In the genomic region with DNA sequence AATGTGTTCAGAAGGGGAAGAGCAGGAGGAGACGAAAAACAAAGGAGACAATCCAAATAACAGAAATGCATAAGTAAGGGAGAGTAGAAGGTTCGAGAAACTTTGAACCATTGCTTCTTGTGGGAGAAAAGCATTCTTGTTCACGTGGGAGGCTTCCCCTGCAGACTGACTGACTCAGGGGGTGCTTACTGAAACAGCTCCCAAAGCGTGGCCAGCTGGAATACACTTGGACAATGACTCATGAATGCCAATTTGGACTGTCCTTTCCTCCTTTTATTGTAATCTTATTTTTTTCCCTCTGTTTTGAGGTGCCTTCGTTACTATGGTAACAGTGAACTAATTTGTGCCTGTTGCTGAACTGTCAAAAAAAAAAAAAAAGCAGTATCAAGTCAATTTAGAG, we compare ENCODE assay signal across 13 cellular contexts.
DNase-seq lines count a peak whose midpoint lies in the region; ATAC-seq, FAIRE-seq and TF ChIP-seq lines count a peak whose summit lies in the region.
"Had no signal": no experiment of that assay in that cellular context is flagged by ENCODE, and none has a peak within 500 bp of the region (broad histone marks: within the 10 kb centered on the region; RNA-seq: fewer than 3 reads in every experiment).

No MANE protein-coding gene starts in this region.

- H3K4me1 ChIP-seq in lung (ENCODE audit: control insufficient read depth in 2 of 2, insufficient read depth in 2 of 2, low read length in 2 of 2) (peaks cover 0 to 5% of the 10 kb centered on the region in 2 donors), spleen (peaks cover 0 to 10% (median 8%) of the 10 kb centered on the region in 6 donors)

- H3K27ac ChIP-seq in lung (ENCODE audit: low read depth in 1 of 2, low read length in 1 of 2), result no peak overlapping the region
- H3K27ac ChIP-seq in spleen, result no peak overlapping the region

- H3K4me3 ChIP-seq in MG63, result no peak overlapping the region
- no peak overlapping the region for H3K4me3 ChIP-seq in bronchial epithelial cell (ENCODE audit: low read depth, low read length)
- H3K4me3 ChIP-seq in lung, result no peak overlapping the region
- no peak overlapping the region for H3K4me3 ChIP-seq in spleen

- H3K27ac Mint-ChIP-seq in activated T-helper 2 cell treated with anti-CD3 and anti-CD28 coated beads, Interferon-gamma antibody, Interleukin-2, Interleukin-4, amounts not matched to agents 10 μg/mL and 5 μg/mL and 100 μg/mL, durations not matched to agents 14 hours and 24 hours and 36 hours, result no peak overlapping the region
- H3K27ac Mint-ChIP-seq: activated T-cell treated with anti-CD3 and anti-CD28 coated beads, Interleukin-2, amount 50 U/mL, for 72 hours; mesothelial cell of epicardium had no signal

- ATAC-seq in lung (ENCODE audit: insufficient read depth, low FRiP score), result peak; percentile 70
- no peak for ATAC-seq in GM18498 (IDR thresholded peaks at IDR 0.05; ENCODE audit: unreplicated experiment)
- ATAC-seq: activated T-cell treated with anti-CD3 and anti-CD28 coated beads, Interleukin-2, amount 50 U/mL, for 72 hours had no signal

- H3K4me1 Mint-ChIP-seq in activated T-helper 2 cell treated with anti-CD3 and anti-CD28 coated beads, Interferon-gamma antibody, Interleukin-2, Interleukin-4, amounts not matched to agents 10 μg/mL and 5 μg/mL and 100 μg/mL, durations not matched to agents 14 hours and 24 hours and 36 hours (ENCODE audit: low read depth), result peaks cover 5% of the 10 kb centered on the region

- H3K9me3 Mint-ChIP-seq in activated T-helper 2 cell treated with anti-CD3 and anti-CD28 coated beads, Interferon-gamma antibody, Interleukin-2, Interleukin-4, amounts not matched to agents 10 μg/mL and 5 μg/mL and 100 μg/mL, durations not matched to agents 14 hours and 24 hours and 36 hours, result no peaks in the 10 kb centered on the region
- H3K9me3 Mint-ChIP-seq: activated T-cell treated with anti-CD3 and anti-CD28 coated beads, Interleukin-2, amount 50 U/mL, for 72 hours; mesothelial cell of epicardium had no signal

- H3K36me3 ChIP-seq in MG63 (no peaks in the 10 kb centered on the region), bronchial epithelial cell (ENCODE audit: control insufficient read depth, insufficient read depth, low read length) (no peaks in the 10 kb centered on the region), lung (ENCODE audit: control insufficient read depth in 2 of 2, insufficient read depth in 2 of 2, low read length in 2 of 2) (no peaks in the 10 kb centered on the region), spleen (no peaks in the 10 kb centered on the region)

- 50 to 80% methylated on average over 5 of the region's 5 CpGs for WGBS in lung, 2 donors
- 57 to 69% (median 64%) methylated on average over 5 of the region's 5 CpGs for WGBS in spleen, 5 donors

- intact Hi-C loops in activated T-helper 2 cell treated with anti-CD3 and anti-CD28 coated beads, Interferon-gamma antibody, Interleukin-2, Interleukin-4, amounts not matched to agents 10 μg/mL and 5 μg/mL and 100 μg/mL, durations not matched to agents 14 hours and 24 hours and 36 hours (cut with micrococcal nuclease), result loop anchor here (10.0 kb wide), 1 partner anchor 424 kb away; no protein-coding TSS in a partner anchor
- intact Hi-C loops in spleen (cut with DNase I; ENCODE audit: low total_unique reads), result loop anchor here (5.0 kb wide), 1 partner anchor 404 kb away; no protein-coding TSS in a partner anchor

- TF ChIP-seq POLR2A in spleen (IDR thresholded peaks at IDR 0.05), result no peak

- no peaks in the 10 kb centered on the region for H3K36me3 Mint-ChIP-seq in activated T-helper 2 cell treated with anti-CD3 and anti-CD28 coated beads, Interferon-gamma antibody, Interleukin-2, Interleukin-4, amounts not matched to agents 10 μg/mL and 5 μg/mL and 100 μg/mL, durations not matched to agents 14 hours and 24 hours and 36 hours (ENCODE audit: low read depth)
- H3K36me3 Mint-ChIP-seq: mesothelial cell of epicardium had no signal

- FAIRE-seq in bronchial epithelial cell (lab: Jason Lieb, UNC), result no peak
- FAIRE-seq: endometrium had no signal

- H3K27me3 ChIP-seq in MG63 (no peaks in the 10 kb centered on the region), bronchial epithelial cell (ENCODE audit: control insufficient read depth, insufficient read depth, low read length) (peaks cover 5% of the 10 kb centered on the region), lung (ENCODE audit: control insufficient read depth, insufficient read depth) (no peaks in the 10 kb centered on the region), spleen (replicated peaks in 1 of 7) (peaks cover 0 to 21% (median 7%) of the 10 kb centered on the region in 7 donors)

- H3K9me3 ChIP-seq in MG63 (no peaks in the 10 kb centered on the region), lung (ENCODE audit: control insufficient read depth in 2 of 2, insufficient read depth in 1 of 2, low read length in 1 of 2) (no peaks in the 10 kb centered on the region), spleen (no peaks in the 10 kb centered on the region)

- H3K4me3 Mint-ChIP-seq in activated T-helper 2 cell treated with anti-CD3 and anti-CD28 coated beads, Interferon-gamma antibody, Interleukin-2, Interleukin-4, amounts not matched to agents 10 μg/mL and 5 μg/mL and 100 μg/mL, durations not matched to agents 14 hours and 24 hours and 36 hours (ENCODE audit: low read depth), result no peak overlapping the region
- H3K4me3 Mint-ChIP-seq: activated T-cell treated with anti-CD3 and anti-CD28 coated beads, Interleukin-2, amount 50 U/mL, for 72 hours; mesothelial cell of epicardium had no signal

- DNase-seq in AG08396 (ENCODE audit: low spot score), result peak; percentile 72
- DNase-seq in MG63, result peak; percentile 85
- DNase-seq in bronchial epithelial cell (ENCODE audit: low read depth), result peak; percentile 39
- no peak for DNase-seq in lung (ENCODE audit: low spot score)
- no peak for DNase-seq in ecto neural progenitor cell (ENCODE audit: low spot score)
- no peak for DNase-seq in activated T-helper 2 cell treated with anti-CD3 and anti-CD28 coated beads, Interferon-gamma antibody, Interleukin-2, Interleukin-4, amounts not matched to agents 10 μg/mL and 5 μg/mL and 100 μg/mL, durations not matched to agents 14 hours and 24 hours and 36 hours (ENCODE audit: low spot score)
- no peak for DNase-seq in spleen
- DNase-seq: activated T-cell treated with anti-CD3 and anti-CD28 coated beads, Interleukin-2, amount 50 U/mL, for 72 hours; GOT3; NCI-H82 had no signal

- TF ChIP-seq CTCF in bronchial epithelial cell (IDR thresholded peaks at IDR 0.05; ENCODE audit: insufficient read depth, low read length, severe bottlenecking), result no peak
- no peak for TF ChIP-seq CTCF in lung (IDR thresholded peaks at IDR 0.05; ENCODE audit: control extremely low read depth, extremely low read depth)
- TF ChIP-seq CTCF in spleen (IDR thresholded peaks at IDR 0.05 in 8 of 11, conservative IDR thresholded peaks at IDR 0.05 in 3 of 11), result no peak

- peaks cover 11% of the 10 kb centered on the region for H3K27me3 Mint-ChIP-seq in activated T-helper 2 cell treated with anti-CD3 and anti-CD28 coated beads, Interferon-gamma antibody, Interleukin-2, Interleukin-4, amounts not matched to agents 10 μg/mL and 5 μg/mL and 100 μg/mL, durations not matched to agents 14 hours and 24 hours and 36 hours (ENCODE audit: low read depth)

Comparison
In these comparisons a context has a peak if more than half of its experiments do, and no peak if none do; other contexts are left out.
1. DNase-seq: peak in AG08396 (single experiment), MG63 (single experiment) and bronchial epithelial cell (single experiment); none in lung (single experiment), ecto neural progenitor cell (single experiment), activated T-helper 2 cell treated with anti-CD3 and anti-CD28 coated beads, Interferon-gamma antibody, Interleukin-2, Interleukin-4, amounts not matched to agents 10 μg/mL and 5 μg/mL and 100 μg/mL, durations not matched to agents 14 hours and 24 hours and 36 hours (single experiment) and spleen (single experiment).